In genomic region chr12:90322006-90322405, GRCh38 we compare ENCODE assay signal across 24 cellular contexts.
DNase-seq lines count a peak whose midpoint lies in the region; FAIRE-seq and TF ChIP-seq lines count a peak whose summit lies in the region.
"Had no signal": no experiment of that assay in that cellular context is flagged by ENCODE, and none has a peak within 500 bp of the region (broad histone marks: within the 10 kb centered on the region; RNA-seq: fewer than 3 reads in every experiment).

No MANE protein-coding gene starts in this region.

- H3K9ac ChIP-seq in mammary epithelial cell (ENCODE audit: insufficient read depth, low read length) (no peak overlapping the region), endothelial cell of umbilical vein (replicated peaks; ENCODE audit: extremely low read depth, insufficient read depth, low read length) (no peak overlapping the region), iPS-20b (ENCODE audit: low read depth, low read length) (no peak overlapping the region)

- BruUV-seq in MCF 10A (replicated peaks; lab: Mats Ljungman, UMichigan) (no TSS peak), mammary epithelial cell (replicated peaks; lab: Mats Ljungman, UMichigan) (no TSS peak), endothelial cell of umbilical vein (replicated peaks; lab: Mats Ljungman, UMichigan) (no TSS peak)

- H3K27ac Mint-ChIP-seq in MCF 10A (ENCODE audit: low read depth, unreplicated experiment), result no peak overlapping the region
- H3K27ac Mint-ChIP-seq: B cell; CD8-positive, alpha-beta memory T cell had no signal

- no peak overlapping the region for H3K4me3 Mint-ChIP-seq in MCF 10A (ENCODE audit: unreplicated experiment)
- H3K4me3 Mint-ChIP-seq: B cell; CD8-positive, alpha-beta memory T cell had no signal

- H2AFZ ChIP-seq in mammary epithelial cell (ENCODE audit: low read depth, low read length) (no peak overlapping the region), endothelial cell of umbilical vein (ENCODE audit: low read depth, low read length) (no peak overlapping the region)

- H3K27me3 Mint-ChIP-seq in MCF 10A (ENCODE audit: insufficient read depth, unreplicated experiment), result no peaks in the 10 kb centered on the region
- H3K27me3 Mint-ChIP-seq: B cell had no signal

- H3K4me2 ChIP-seq in mammary epithelial cell (ENCODE audit: insufficient read depth, low read depth, low read length) (no peak overlapping the region), endothelial cell of umbilical vein (ENCODE audit: insufficient read depth, low read length) (peak overlapping the region; percentile 35)

- FAIRE-seq in endothelial cell of umbilical vein (lab: Jason Lieb, UNC), result no peak
- FAIRE-seq: GM12892, RCC 7860 had no signal

- CTCF ChIA-PET in MCF 10A (lab: Yijun Ruan, JAX), result no interaction called here
- CTCF ChIA-PET in mammary epithelial cell (lab: Charles Lee; ENCODE audit: low non-redundant PET), result no interaction called here
- CTCF ChIA-PET in endothelial cell of umbilical vein (lab: Charles Lee), result interaction anchor here (0.7 to 1.5 kb wide), 3 partner anchors 9 to 778 kb away, joined by 4 to 5 read pairs (median 4); no protein-coding TSS in a partner anchor

- no peaks in the 10 kb centered on the region for H3K9me1 ChIP-seq in endothelial cell of umbilical vein (replicated peaks; ENCODE audit: control insufficient read depth, extremely low read depth, insufficient read depth, low read length)

- H3K9me3 ChIP-seq in mammary epithelial cell (replicated peaks; ENCODE audit: insufficient read depth, low read length) (no peaks in the 10 kb centered on the region), endothelial cell of umbilical vein (replicated peaks; ENCODE audit: control insufficient read depth, insufficient read depth, low read length) (no peaks in the 10 kb centered on the region), iPS-20b (ENCODE audit: insufficient read depth, low read depth, low read length) (0 out of 2 replicates have a peak, but pooled peaks cover 3% of the 10 kb centered on the region)

- H3K36me3 Mint-ChIP-seq in MCF 10A (ENCODE audit: insufficient read depth, unreplicated experiment), result no peaks in the 10 kb centered on the region
- H3K36me3 Mint-ChIP-seq: CD8-positive, alpha-beta memory T cell had no signal

- H4K20me1 ChIP-seq in mammary epithelial cell (ENCODE audit: insufficient read depth, low read length), result no peaks in the 10 kb centered on the region
- H4K20me1 ChIP-seq in endothelial cell of umbilical vein (replicated peaks; ENCODE audit: control insufficient read depth, extremely low read depth, insufficient read depth, low read length), result no peaks in the 10 kb centered on the region

- intact Hi-C loops in MCF 10A (cut with micrococcal nuclease) (no loop called here), mammary epithelial cell (cut with micrococcal nuclease) (no loop called here), endothelial cell of umbilical vein (cut with micrococcal nuclease) (loop anchor here (10.0 kb wide), 1 partner anchor 193 kb away; no protein-coding TSS in a partner anchor)

- no peak for TF ChIP-seq POLR2A in endothelial cell of umbilical vein (IDR thresholded peaks at IDR 0.05; ENCODE audit: low read depth, low read length)

- H3K4me3 ChIP-seq in mammary epithelial cell (replicated peaks in 1 of 3; ENCODE audit: insufficient read depth in 1 of 3, low read depth in 2 of 3, low read length in 3 of 3), result no peak overlapping the region
- no peak overlapping the region for H3K4me3 ChIP-seq in endothelial cell of umbilical vein (replicated peaks in 1 of 3; ENCODE audit: insufficient read depth in 1 of 3, low read depth in 1 of 3, low read length in 3 of 3)
- H3K4me3 ChIP-seq in iPS-20b (ENCODE audit: low read length), result peak overlapping the region; percentile 36; the same call in 1 of the 2 replicates

- no peak for TF ChIP-seq CTCF in MCF 10A (IDR thresholded peaks at IDR 0.05; ENCODE audit: unreplicated experiment)
- TF ChIP-seq CTCF in mammary epithelial cell (conservative IDR thresholded peaks at IDR 0.05 in 1 of 2, IDR thresholded peaks at IDR 0.05 in 1 of 2; ENCODE audit: extremely low read depth in 1 of 2, insufficient read depth in 1 of 2, low read depth in 1 of 2, low read length in 2 of 2), result no peak
- no peak for TF ChIP-seq CTCF in endothelial cell of umbilical vein (IDR thresholded peaks at IDR 0.05; ENCODE audit: extremely low read depth in 1 of 2, insufficient read depth in 1 of 2, low read depth in 1 of 2, low read length in 2 of 2)

- H3K9me3 Mint-ChIP-seq in MCF 10A (ENCODE audit: unreplicated experiment), result no peaks in the 10 kb centered on the region
- H3K9me3 Mint-ChIP-seq: CD8-positive, alpha-beta memory T cell had no signal

- no peaks in the 10 kb centered on the region for H3K79me2 ChIP-seq in mammary epithelial cell (ENCODE audit: insufficient read depth, low read length)
- H3K79me2 ChIP-seq in endothelial cell of umbilical vein (ENCODE audit: control insufficient read depth, insufficient read depth, low read length), result no peaks in the 10 kb centered on the region

- H3K4me1 Mint-ChIP-seq in MCF 10A (ENCODE audit: insufficient read depth, unreplicated experiment), result no peaks in the 10 kb centered on the region
- H3K4me1 Mint-ChIP-seq: B cell; CD8-positive, alpha-beta memory T cell had no signal

- H3K36me3 ChIP-seq in mammary epithelial cell (ENCODE audit: insufficient read depth, low read length) (no peaks in the 10 kb centered on the region), endothelial cell of umbilical vein (ENCODE audit: control insufficient read depth in 2 of 2, extremely low read depth in 1 of 2, insufficient read depth in 2 of 2, low read length in 2 of 2) (no peaks in the 10 kb centered on the region), iPS-20b (ENCODE audit: insufficient read depth, low read depth, low read length) (peaks cover 7% of the 10 kb centered on the region; the same call in 1 of the 2 replicates)

- POLR2A ChIA-PET in MCF 10A (lab: Yijun Ruan, JAX), result interaction anchor here (0.6 kb wide), 1 partner anchor 72 kb away, joined by 3 read pairs; no protein-coding TSS in a partner anchor
- POLR2A ChIA-PET in endothelial cell of umbilical vein (lab: Charles Lee), result no interaction called here

- in situ Hi-C loops in mammary epithelial cell (cut with MboI; ENCODE audit: low sequenced_read_pairs in 2 of 2), result no loop called here

- H3K27ac ChIP-seq in mammary epithelial cell (ENCODE audit: insufficient read depth, low read depth, low read length) (no peak overlapping the region), endothelial cell of umbilical vein (ENCODE audit: insufficient read depth, low read depth, low read length) (no peak overlapping the region), iPS-20b (ENCODE audit: low read length) (peak overlapping the region; percentile 32)
- H3K27ac ChIP-seq: 22Rv1, C4-2B had no signal

- H3K27me3 ChIP-seq in mammary epithelial cell (ENCODE audit: insufficient read depth, low read length) (no peaks in the 10 kb centered on the region), endothelial cell of umbilical vein (ENCODE audit: control insufficient read depth in 2 of 2, insufficient read depth in 2 of 2, low read length in 2 of 2) (no peaks in the 10 kb centered on the region), iPS-20b (ENCODE audit: insufficient read depth, low read length) (no peaks in the 10 kb centered on the region)

- H3K4me1 ChIP-seq in mammary epithelial cell (ENCODE audit: insufficient read depth, low read length), result no peaks in the 10 kb centered on the region
- peaks cover 21% of the 10 kb centered on the region for H3K4me1 ChIP-seq in endothelial cell of umbilical vein (ENCODE audit: control insufficient read depth, extremely low read depth, insufficient read depth, low read length)
- peaks cover 16% of the 10 kb centered on the region for H3K4me1 ChIP-seq in iPS-20b (ENCODE audit: insufficient read depth, low read length)

- DNase-seq in MCF 10A (ENCODE audit: unreplicated experiment), result peak; percentile 9
- DNase-seq in mammary epithelial cell, result no peak
- peak; percentile 77 for DNase-seq in endothelial cell of umbilical vein (ENCODE audit: low read depth, low spot score)
- DNase-seq in cerebellar nuclear complex (lab: John Stamatoyannopoulos, UW), result no peak
- no peak for DNase-seq in NCI-H2107 (lab: John Stamatoyannopoulos, UW)
- no peak for DNase-seq in NCI-H524 (lab: John Stamatoyannopoulos, UW)
- DNase-seq: CD8-positive, alpha-beta memory T cell; DMS79 treated with DMSO at 0.1 percent for 48 hours; GF-D8; NCI-H1092; NCI-H1417 treated with DMSO at 0.1 percent for 48 hours; NCI-H1694 treated with DMSO at 0.1 percent for 48 hours; NCI-H2081; NCI-H2171; NCI-H226; NCI-H510A treated with DMSO at 0.1 percent for 48 hours; NCI-H748 treated with DMSO at 0.1 percent for 48 hours; SIG-M5 had no signal

- dilution Hi-C loops in mammary epithelial cell (cut with HindIII; ENCODE audit: low sequenced_read_pairs) (no loop called here), endothelial cell of umbilical vein (cut with MboI; ENCODE audit: extremely low pct_ligation_motif_present, low sequenced_read_pairs) (no loop called here)

TF ChIP-seq in endothelial cell of umbilical vein, 7 proteins besides CTCF, POLR2A, EP300 and RAD21:
- TF ChIP-seq JUN (IDR thresholded peaks at IDR 0.05; ENCODE audit: borderline replicate concordance, insufficient read depth, insufficient read length, low read depth) (peak; percentile 14), MAX (IDR thresholded peaks at IDR 0.05; ENCODE audit: insufficient read depth, insufficient read length) (no peak), EZH2 (IDR thresholded peaks at IDR 0.05; ENCODE audit: borderline replicate concordance, low read depth, low read length, severe bottlenecking) (no peak), GATA2 (IDR thresholded peaks at IDR 0.05; ENCODE audit: insufficient read depth, insufficient read length, low read depth, low read length) (peak; percentile 2), FOS (IDR thresholded peaks at IDR 0.05; ENCODE audit: borderline replicate concordance, insufficient read depth, low read length) (peak; percentile 67), MYC (IDR thresholded peaks at IDR 0.05; ENCODE audit: low read depth, low read length) (no peak), POLR2AphosphoS5 (IDR thresholded peaks at IDR 0.05; ENCODE audit: insufficient read depth, low read depth, low read length) (no peak)
TF ChIP-seq in endothelial cell of umbilical vein: peak in this region for 3.

Comparison
In these comparisons a context has a peak if more than half of its experiments do, and no peak if none do; other contexts are left out.
1. DNase-seq: peak in MCF 10A (single experiment) and endothelial cell of umbilical vein (single experiment); none in mammary epithelial cell (single experiment), cerebellar nuclear complex (0 of 2), NCI-H2107 (single experiment) and NCI-H524 (0 of 2).